In the genomic region with DNA sequence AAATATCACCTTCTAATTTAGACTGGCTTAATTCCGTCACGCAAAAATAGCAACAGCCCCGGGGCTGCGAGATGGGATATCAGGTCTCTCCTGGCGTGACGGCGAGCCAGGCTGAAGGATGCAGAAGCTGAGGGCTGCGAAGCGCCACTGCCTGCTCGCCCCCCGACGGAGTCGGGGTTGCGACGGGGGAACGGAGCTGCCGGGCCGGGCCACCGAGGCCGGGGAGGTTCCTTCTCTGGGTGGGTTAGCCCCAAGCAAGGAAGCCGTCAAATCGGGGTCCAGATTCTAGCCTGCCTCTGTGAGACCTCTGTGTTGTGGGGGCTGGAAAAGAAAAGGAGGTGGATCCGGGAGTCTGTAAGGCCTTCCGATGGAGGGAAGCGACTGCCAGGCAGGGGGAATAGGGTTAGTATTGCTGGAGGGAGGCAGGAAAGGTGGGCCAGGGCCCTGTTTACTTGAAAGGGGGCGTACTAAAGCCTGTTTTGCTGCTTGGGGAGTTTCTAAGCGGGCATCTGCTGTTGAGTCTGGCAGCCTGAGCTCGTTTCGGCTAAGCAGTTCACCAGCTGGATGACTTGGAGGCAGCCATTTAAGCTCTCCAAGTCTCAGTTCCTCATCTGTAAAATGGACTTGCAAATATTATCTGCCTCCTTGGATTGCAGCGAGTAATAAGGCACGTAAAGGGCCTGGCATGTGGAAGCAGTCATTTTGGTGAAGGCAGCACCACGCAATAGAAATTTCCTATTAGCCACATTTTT, we compare ENCODE assay signal across 8 cellular contexts. TPM values are rescaled to one million over a fixed set of nuclear protein-coding genes. Genes with fewer than 3 reads are reported as not detected.
A peak's percentile ranks its signal among the peaks of the same experiment; 100 is the strongest.
DNase-seq lines count a peak whose midpoint lies in the region; ATAC-seq and TF ChIP-seq lines count a peak whose summit lies in the region.

No MANE protein-coding gene starts in this region.

- peak overlapping the region; percentile 82 for H3K4me3 Mint-ChIP-seq in activated T-cell treated with anti-CD3 and anti-CD28 coated beads, Interleukin-2, amount 50 U/mL, for 4 hours

- DNase-seq in activated T-cell treated with anti-CD3 and anti-CD28 coated beads, Interleukin-2, amount 50 U/mL, for 4 hours: no peak
- no peak for DNase-seq in activated T-cell treated with anti-CD3 and anti-CD28 coated beads, Interleukin-2, amount 50 U/mL, for 48 hours
- DNase-seq in Jurkat, Clone E6-1 (ENCODE audit: low read depth, low spot score): no peak
- peak; percentile 5 to 31 for DNase-seq in activated CD4-positive, alpha-beta T cell treated with anti-CD3 and anti-CD28 coated beads, Interleukin-2, amount 50 U/mL, for 24 hours (ENCODE audit: low read depth in 1 of 2, low spot score in 1 of 2)
- DNase-seq in foreskin fibroblast (peak in 1 of 2 donors; percentile 67), occipital lobe (lab: John Stamatoyannopoulos, UW) (peak; percentile 36), NCI-H226 (no peak)

- peak overlapping the region; percentile 57 for H3K4me3 ChIP-seq in Jurkat, Clone E6-1 (ENCODE audit: low read length)
- peak overlapping the region; percentile 57 to 60 for H3K4me3 ChIP-seq in foreskin fibroblast (ENCODE audit: low read depth in 1 of 2, low read length in 2 of 2)

- no peaks in the 10 kb centered on the region for H3K27me3 Mint-ChIP-seq in activated T-cell treated with anti-CD3 and anti-CD28 coated beads, Interleukin-2, amount 50 U/mL, for 4 hours (ENCODE audit: low read depth)

- no peaks in the 10 kb centered on the region for H3K36me3 Mint-ChIP-seq in activated T-cell treated with anti-CD3 and anti-CD28 coated beads, Interleukin-2, amount 50 U/mL, for 4 hours (ENCODE audit: insufficient read depth)

- peak; percentile 7 to 8 for ATAC-seq in activated T-cell treated with anti-CD3 and anti-CD28 coated beads, Interleukin-2, amount 50 U/mL, for 4 hours
- peak; percentile 37 for ATAC-seq in GM21723 (IDR thresholded peaks at IDR 0.05; ENCODE audit: unreplicated experiment)

- no peak for TF ChIP-seq CTCF in foreskin fibroblast (IDR thresholded peaks at IDR 0.05; ENCODE audit: low read depth, low read length)

- peaks cover 11% of the 10 kb centered on the region for H3K4me1 Mint-ChIP-seq in activated T-cell treated with anti-CD3 and anti-CD28 coated beads, Interleukin-2, amount 50 U/mL, for 4 hours (ENCODE audit: low read depth)

- no peaks in the 10 kb centered on the region for H3K9me3 Mint-ChIP-seq in activated T-cell treated with anti-CD3 and anti-CD28 coated beads, Interleukin-2, amount 50 U/mL, for 4 hours

RNA-seq across cellular contexts. Expression of a gene that starts 43.8 kb away (rescaled TPM):
- under 1 TPM in 2 of 3 donors, not detected in 1; 0.03 to 0.24 TPM for total RNA-seq in activated T-cell treated with anti-CD3 and anti-CD28 coated beads, Interleukin-2, amount 50 U/mL, for 4 hours
- polyA plus RNA-seq in Jurkat, Clone E6-1 (2012; ENCODE audit: insufficient read depth, insufficient read length): 0.57 TPM
- 0.16 TPM for total RNA-seq in occipital lobe

RNA-seq across cellular contexts. Expression of a gene that starts 44.3 kb away (rescaled TPM):
- total RNA-seq in activated T-cell treated with anti-CD3 and anti-CD28 coated beads, Interleukin-2, amount 50 U/mL, for 4 hours: 1 to 10 TPM; 6.0 to 8.5 (median 7.6) TPM
- 6.0 TPM for polyA plus RNA-seq in Jurkat, Clone E6-1 (2012; ENCODE audit: insufficient read depth, insufficient read length)
- total RNA-seq in occipital lobe: 64.6 TPM

RNA-seq across cellular contexts. Expression of a gene that starts 57.8 kb away (rescaled TPM):
- total RNA-seq in activated T-cell treated with anti-CD3 and anti-CD28 coated beads, Interleukin-2, amount 50 U/mL, for 4 hours: not detected
- polyA plus RNA-seq in Jurkat, Clone E6-1 (2012; ENCODE audit: insufficient read depth, insufficient read length): not detected
- total RNA-seq in occipital lobe: not detected

Comparison
In these comparisons a context has a peak if more than half of its experiments do, and no peak if none do; other contexts are left out.
1. DNase-seq: peak in activated CD4-positive, alpha-beta T cell treated with anti-CD3 and anti-CD28 coated beads, Interleukin-2, amount 50 U/mL, for 24 hours (2 of 2) and occipital lobe (single experiment); none in activated T-cell treated with anti-CD3 and anti-CD28 coated beads, Interleukin-2, amount 50 U/mL, for 4 hours (single experiment), activated T-cell treated with anti-CD3 and anti-CD28 coated beads, Interleukin-2, amount 50 U/mL, for 48 hours (0 of 2), Jurkat, Clone E6-1 (single experiment) and NCI-H226 (single experiment).